ENCODE assay signal across 1 cellular context in genomic region chr2:101805146-101806088, GRCh38.
TF ChIP-seq lines count a peak whose summit lies in the region.

No MANE protein-coding gene starts in this region.

TF ChIP-seq in GM23338, 12 proteins besides CTCF, POLR2A, EP300 and RAD21 (continued from another document):
- TF ChIP-seq ZNF462 (CRISPR knock-in tag; IDR thresholded peaks at IDR 0.05) (no peak), NANOG (IDR thresholded peaks at IDR 0.05; ENCODE audit: borderline replicate concordance) (no peak), EZH2 (IDR thresholded peaks at IDR 0.05; ENCODE audit: low read depth, unreplicated experiment) (no peak), JUNB (IDR thresholded peaks at IDR 0.05; ENCODE audit: unreplicated experiment) (no peak)
